ENCODE assay signal across 8 cellular contexts in the genomic region with DNA sequence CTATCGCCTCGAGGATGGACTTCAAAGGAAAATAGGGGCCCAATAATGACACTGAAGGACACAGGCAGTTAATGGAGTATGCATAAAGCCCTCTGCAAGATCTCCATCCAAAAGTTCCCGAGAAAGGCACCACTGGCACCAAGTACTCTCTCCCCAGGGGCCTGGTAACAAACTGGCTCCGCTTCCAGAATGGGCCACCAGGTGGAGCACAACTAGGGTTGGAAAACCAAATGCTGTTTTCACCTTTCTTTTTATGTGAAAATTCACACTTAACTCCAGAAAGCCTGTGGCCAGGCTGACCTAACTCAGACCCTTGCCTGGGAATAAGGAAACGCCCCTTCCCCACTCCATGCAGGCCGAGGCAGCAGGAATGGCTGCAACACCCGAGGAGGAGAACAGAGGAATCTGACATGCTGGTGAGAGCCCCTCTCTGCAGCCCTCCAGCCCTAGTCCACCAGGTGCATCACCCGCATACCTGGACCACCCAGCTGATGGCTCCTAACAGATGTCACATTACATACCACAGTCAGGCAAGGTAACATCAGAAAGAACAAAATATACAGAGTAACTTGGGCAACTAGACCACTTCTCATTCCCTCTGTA. TPM values are rescaled to one million over a fixed set of nuclear protein-coding genes. Genes with fewer than 3 reads are reported as not detected.
DNase-seq lines count a peak whose midpoint lies in the region; ATAC-seq and TF ChIP-seq lines count a peak whose summit lies in the region.

No MANE protein-coding gene starts in this region.

- peaks cover 64% of the 10 kb centered on the region for H3K79me2 ChIP-seq in HCT116 (ENCODE audit: insufficient read depth, low read length)

- peaks cover 7% of the 10 kb centered on the region; the same call in 1 of the 2 replicates for H4K20me1 ChIP-seq in HCT116 (ENCODE audit: insufficient read depth)

- H3K4me1 ChIP-seq in HCT116 (ENCODE audit: control insufficient read depth in 1 of 2, insufficient read depth in 2 of 2, low read length in 2 of 2) (no peaks in the 10 kb centered on the region; a peak in 1 of 4 replicates), SJCRH30 (no peaks in the 10 kb centered on the region), aorta (ENCODE audit: control insufficient read depth in 1 of 2, insufficient read depth in 2 of 2, low read length in 2 of 2) (no peaks in the 10 kb centered on the region)

- POLR2A ChIA-PET in BJ (lab: Charles Lee) (no interaction called here), HCT116 (lab: Charles Lee) (no interaction called here)

- H3K9ac ChIP-seq in HCT116 (ENCODE audit: low read length): no peak overlapping the region

- TF ChIP-seq POLR2A in HCT116 (IDR thresholded peaks at IDR 0.05; ENCODE audit: borderline replicate concordance, extremely low read depth, insufficient read depth, insufficient read length): no peak

- peaks cover 6% of the 10 kb centered on the region for H3K9me3 Mint-ChIP-seq in glutamatergic neuron (ENCODE audit: unreplicated experiment)

- CTCF ChIA-PET in BJ (lab: Yijun Ruan, JAX) (interaction anchor here (0.6 to 3.1 kb wide), 18 partner anchors 10 to 370 kb away, joined by 3 to 17 read pairs (median 4); partner anchors contain the start of gene UBAC1), HCT116 (lab: Charles Lee) (interaction anchor here (2.1 kb wide), 1 partner anchor 12 kb away, joined by 6 read pairs; no protein-coding TSS in a partner anchor)

- peak; percentile 55 for TF ChIP-seq RAD21 in HCT116 (IDR thresholded peaks at IDR 0.05; ENCODE audit: low read depth)

- ATAC-seq in HCT116 (peak; percentile 87), aorta (ENCODE audit: low FRiP score) (no peak), HG02981 (IDR thresholded peaks at IDR 0.05; ENCODE audit: unreplicated experiment) (no peak)

- no TSS peak for BruUV-seq in HCT116 (replicated peaks; lab: Mats Ljungman, UMichigan)

- TF ChIP-seq CTCF in BJ (IDR thresholded peaks at IDR 0.05; ENCODE audit: insufficient read depth, low read depth, low read length): peak; percentile 96
- TF ChIP-seq CTCF in HCT116 (IDR thresholded peaks at IDR 0.05 in 2 of 3, conservative IDR thresholded peaks at IDR 0.05 in 1 of 3; ENCODE audit: borderline replicate concordance in 1 of 3, insufficient read depth in 1 of 3, low read depth in 2 of 3, low read length in 2 of 3): peak; percentile 52 to 94 (median 91)
- TF ChIP-seq CTCF in glutamatergic neuron (IDR thresholded peaks at IDR 0.05; ENCODE audit: partially characterized antibody, unreplicated experiment): peak; percentile 89

- peaks cover 2% of the 10 kb centered on the region for H3K27me3 Mint-ChIP-seq in glutamatergic neuron (ENCODE audit: unreplicated experiment)

- no peaks in the 10 kb centered on the region for H3K9me3 ChIP-seq in HCT116 (ENCODE audit: control insufficient read depth in 1 of 2, insufficient read depth in 1 of 2, low read depth in 1 of 2, low read length in 2 of 2)
- H3K9me3 ChIP-seq in SJCRH30 (replicated peaks): no peaks in the 10 kb centered on the region
- H3K9me3 ChIP-seq in aorta (ENCODE audit: control insufficient read depth, low read length): no peaks in the 10 kb centered on the region

- intact Hi-C loops in HCT116 (cut with micrococcal nuclease): loop anchor here (1.0 to 10.0 kb wide), 2 partner anchors 90 to 259 kb away; no protein-coding TSS in a partner anchor
- intact Hi-C loops in posterior vena cava (cut with DNase I): loop anchor here (10.0 kb wide), 1 partner anchor 260 kb away; no protein-coding TSS in a partner anchor
- intact Hi-C loops in aorta (cut with DNase I): loop anchor here (5.0 to 10.0 kb wide), 3 partner anchors 43 to 260 kb away; partner anchors contain the start of genes CAMSAP1 (in 1 of the 2) and UBAC1 (in 1 of the 2)

- H3K4me3 ChIP-seq in BJ (ENCODE audit: low read depth, low read length) (no peak overlapping the region), HCT116 (replicated peaks in 1 of 2; ENCODE audit: low read depth in 1 of 2, low read length in 2 of 2) (no peak overlapping the region), SJCRH30 (no peak overlapping the region), aorta (ENCODE audit: low read length in 2 of 2) (no peak overlapping the region)

- RAD21 ChIA-PET in HCT116 (lab: Charles Lee; ENCODE audit: low non-redundant PET in 1 of 2, low total read pairs in 2 of 2, uncharacterized antibody in 2 of 2, unreplicated experiment in 2 of 2): no interaction called here

- H3K4me2 ChIP-seq in HCT116 (ENCODE audit: low read length): no peak overlapping the region

- H3K36me3 ChIP-seq in BJ (ENCODE audit: control insufficient read depth, insufficient read depth, low read length) (no peaks in the 10 kb centered on the region), HCT116 (ENCODE audit: control insufficient read depth in 1 of 2, insufficient read depth in 2 of 2, low read length in 2 of 2) (no peaks in the 10 kb centered on the region; a peak in 1 of 4 replicates), SJCRH30 (peaks cover 6% of the 10 kb centered on the region; the same call in 1 of the 2 replicates), aorta (ENCODE audit: control insufficient read depth in 1 of 2, insufficient read depth in 2 of 2, low read length in 1 of 2) (no peaks in the 10 kb centered on the region)

- H3K27ac ChIP-seq in HCT116 (ENCODE audit: low read depth, low read length) (no peak overlapping the region), SJCRH30 (no peak overlapping the region), aorta (ENCODE audit: low read depth in 1 of 2, low read length in 2 of 2) (no peak overlapping the region)

- WGBS in aorta, 2 donors: 26 to 28% methylated on average over 8 of the region's 8 CpGs

- no peaks in the 10 kb centered on the region for H3K9me2 ChIP-seq in HCT116 (ENCODE audit: insufficient read depth)

- H3K4me3 Mint-ChIP-seq in glutamatergic neuron (ENCODE audit: unreplicated experiment): no peak overlapping the region

- H2AFZ ChIP-seq in HCT116 (ENCODE audit: low read depth, low read length, poor library complexity, severe bottlenecking): no peak overlapping the region

- DNase-seq in BJ (ENCODE audit: low read depth) (no peak), HCT116 (ENCODE audit: low read depth, low spot score) (peak; percentile 31), SJCRH30 (peak; percentile 58 to 75), glutamatergic neuron (peak; percentile 87), posterior vena cava (ENCODE audit: low spot score) (peak; percentile 87), aorta (peak; percentile 75 to 91)
- peak; percentile 48 to 70 (median 68) for DNase-seq in activated naive CD4-positive, alpha-beta T cell (lab: John Stamatoyannopoulos, UW)

- H3K27me3 ChIP-seq in BJ (ENCODE audit: control insufficient read depth, insufficient read depth, low read length) (no peaks in the 10 kb centered on the region), HCT116 (ENCODE audit: insufficient read depth, low read length) (no peaks in the 10 kb centered on the region), SJCRH30 (no peaks in the 10 kb centered on the region), aorta (ENCODE audit: control insufficient read depth in 1 of 2, insufficient read depth in 2 of 2, low read length in 1 of 2) (no peaks in the 10 kb centered on the region)

- peak overlapping the region; percentile 59 for H3K27ac Mint-ChIP-seq in glutamatergic neuron (ENCODE audit: unreplicated experiment)

- peaks cover 9% of the 10 kb centered on the region for H3K36me3 Mint-ChIP-seq in glutamatergic neuron (ENCODE audit: unreplicated experiment)

- peaks cover 34% of the 10 kb centered on the region for H3K4me1 Mint-ChIP-seq in glutamatergic neuron (ENCODE audit: low read depth, unreplicated experiment)

TF ChIP-seq in HCT116, 20 proteins besides CTCF, POLR2A, EP300 and RAD21:
- TF ChIP-seq CBX3 (IDR thresholded peaks at IDR 0.05; ENCODE audit: low read depth) (no peak), FOSL1 (IDR thresholded peaks at IDR 0.05; ENCODE audit: low read depth) (no peak), REST (IDR thresholded peaks at IDR 0.05; ENCODE audit: low read depth) (no peak), POLR2AphosphoS5 (IDR thresholded peaks at IDR 0.05; ENCODE audit: low read depth, low read length) (no peak), EZH2phosphoT487 (IDR thresholded peaks at IDR 0.05; ENCODE audit: borderline replicate concordance) (no peak), SIN3A (IDR thresholded peaks at IDR 0.05; ENCODE audit: low read depth) (no peak), EGR1 (IDR thresholded peaks at IDR 0.05; ENCODE audit: low read depth) (no peak)
- TF ChIP-seq, protein P1, sequence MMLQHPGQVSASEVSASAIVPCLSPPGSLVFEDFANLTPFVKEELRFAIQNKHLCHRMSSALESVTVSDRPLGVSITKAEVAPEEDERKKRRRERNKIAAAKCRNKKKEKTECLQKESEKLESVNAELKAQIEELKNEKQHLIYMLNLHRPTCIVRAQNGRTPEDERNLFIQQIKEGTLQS (IDR thresholded peaks at IDR 0.05): no peak

RNA-seq across cellular contexts. Expression of gene CAMSAP1, which starts 42.8 kb away (rescaled TPM):
- polyA plus RNA-seq in BJ (2011; rRNA removed): 3.8 and 4.1 TPM in 2 replicates
- 25.1 and 33.3 TPM in 2 replicates for polyA minus RNA-seq in BJ (2011; rRNA and poly(A)+ RNA removed)
- total RNA-seq in HCT116 (2021; ENCODE audit: unreplicated experiment): 33.1 TPM
- polyA plus RNA-seq in HCT116 (2012): 17.8 and 18.1 TPM in 2 replicates
- total RNA-seq in SJCRH30 (2014; rRNA removed; shearing (Covaris generic)): 34.4 and 42.3 TPM in 2 replicates
- total RNA-seq in glutamatergic neuron (ENCODE audit: unreplicated experiment): 150 TPM
- total RNA-seq in posterior vena cava: 10 to 100 TPM; 20.8 to 24.1 TPM
- total RNA-seq in aorta: 10 to 100 TPM; 26.4 to 28.0 TPM
- 1 to 10 TPM; 2.5 to 5.2 TPM for polyA plus RNA-seq in aorta
